Comparison of ENCODE assay signal across 18 cellular contexts in genomic region chr7:7672545-7673239, GRCh38. TPM values are rescaled to one million over a fixed set of nuclear protein-coding genes. Genes with fewer than 3 reads are reported as not detected.
DNase-seq lines count a peak whose midpoint lies in the region; ATAC-seq, FAIRE-seq and TF ChIP-seq lines count a peak whose summit lies in the region.
"Had no signal": no experiment of that assay in that cellular context is flagged by ENCODE, and none has a peak within 500 bp of the region (broad histone marks: within the 10 kb centered on the region; RNA-seq: fewer than 3 reads in every experiment).

No MANE protein-coding gene starts in this region.

- CTCF ChIA-PET in activated B cell treated with CpG ODN at 0.5 μM for 24 hours (lab: Charles Lee), result no interaction called here

- H3K27ac Mint-ChIP-seq in activated B cell treated with CpG ODN at 0.5 μM for 24 hours, result peak overlapping the region; percentile 25
- peak overlapping the region; percentile 73 for H3K27ac Mint-ChIP-seq in neural crest cell (ENCODE audit: unreplicated experiment)

- H3K9me3 ChIP-seq in esophagus muscularis mucosa, result no peaks in the 10 kb centered on the region
- H3K9me3 ChIP-seq: Caco-2 had no signal

- POLR2A ChIA-PET in activated B cell treated with CpG ODN at 0.5 μM for 24 hours (lab: Charles Lee), result no interaction called here

- TF ChIP-seq POLR2A in GM12891 (IDR thresholded peaks at IDR 0.05; ENCODE audit: low read depth, low read length), result no peak
- TF ChIP-seq POLR2A in esophagus muscularis mucosa (IDR thresholded peaks at IDR 0.05; ENCODE audit: low read depth), result no peak

- peaks cover 0 to 9% (median 4%) of the 10 kb centered on the region in 4 donors for H3K4me1 ChIP-seq in esophagus muscularis mucosa
- H3K4me1 ChIP-seq: Caco-2 had no signal

- H3K27me3 Mint-ChIP-seq in activated B cell treated with CpG ODN at 0.5 μM for 24 hours (no peaks in the 10 kb centered on the region), neural crest cell (ENCODE audit: low read depth) (no peaks in the 10 kb centered on the region)

- peaks cover 34% of the 10 kb centered on the region for H3K4me1 Mint-ChIP-seq in activated B cell treated with CpG ODN at 0.5 μM for 24 hours
- no peaks in the 10 kb centered on the region for H3K4me1 Mint-ChIP-seq in neural crest cell

- H3K27me3 ChIP-seq in esophagus muscularis mucosa, result no peaks in the 10 kb centered on the region

- H3K36me3 ChIP-seq in esophagus muscularis mucosa, result peaks cover 0 to 15% (median 7%) of the 10 kb centered on the region in 4 donors

- H3K4me3 Mint-ChIP-seq in activated B cell treated with CpG ODN at 0.5 μM for 24 hours (no peak overlapping the region), neural crest cell (no peak overlapping the region)

- intact Hi-C loops in activated B cell treated with CpG ODN at 0.5 μM for 24 hours (cut with micrococcal nuclease) (no loop called here), esophagus muscularis mucosa (cut with DNase I) (no loop called here)

- no peak for TF ChIP-seq CTCF in activated B cell treated with CpG ODN at 0.5 μM for 24 hours (IDR thresholded peaks at IDR 0.05)
- no peak for TF ChIP-seq CTCF in neural crest cell (conservative IDR thresholded peaks at IDR 0.05)
- no peak for TF ChIP-seq CTCF in esophagus muscularis mucosa (IDR thresholded peaks at IDR 0.05)

- H3K27ac ChIP-seq in esophagus muscularis mucosa (replicated peaks in 1 of 4), result no peak overlapping the region

- no peak overlapping the region for H3K4me3 ChIP-seq in esophagus muscularis mucosa
- H3K4me3 ChIP-seq: K562 had no signal

- no peak for TF ChIP-seq EP300 in esophagus muscularis mucosa (IDR thresholded peaks at IDR 0.05)

- H3K36me3 Mint-ChIP-seq in activated B cell treated with CpG ODN at 0.5 μM for 24 hours (ENCODE audit: low read depth), result peaks cover 46% of the 10 kb centered on the region
- H3K36me3 Mint-ChIP-seq in neural crest cell (ENCODE audit: low read depth), result peaks cover 6% of the 10 kb centered on the region

- 81% methylated on average over 6 of the region's 6 CpGs for WGBS in esophagus muscularis mucosa

- peaks cover 9% of the 10 kb centered on the region for H3K9me3 Mint-ChIP-seq in activated B cell treated with CpG ODN at 0.5 μM for 24 hours
- peaks cover 10% of the 10 kb centered on the region for H3K9me3 Mint-ChIP-seq in neural crest cell

- ATAC-seq in activated B cell treated with CpG ODN at 0.5 μM for 24 hours (ENCODE audit: low read depth), result no peak
- ATAC-seq: esophagus mucosa, K562 had no signal

- FAIRE-seq in GM12891 (lab: Jason Lieb, UNC), result peak; percentile 26
- FAIRE-seq: K562 had no signal

- DNase-seq in activated CD4-positive, alpha-beta T cell treated with anti-CD3 and anti-CD28 coated beads for 48 hours, result peak; percentile 44
- DNase-seq in activated CD4-positive, alpha-beta T cell treated with anti-CD3 and anti-CD28 coated beads, Interleukin-2, amount 50 U/mL, for 1 hour, result no peak
- DNase-seq in GM12891 (ENCODE audit: insufficient read length, low spot score), result no peak
- no peak for DNase-seq in activated B cell treated with CpG ODN at 0.5 μM for 24 hours
- no peak for DNase-seq in neural crest cell (ENCODE audit: low read depth, low spot score)
- no peak for DNase-seq in esophagus muscularis mucosa (ENCODE audit: extremely low spot score)
- DNase-seq in dedifferentiated amniotic fluid mesenchymal stem cell (ENCODE audit: extremely low spot score), result no peak
- DNase-seq in Ammon's horn (ENCODE audit: low spot score), result no peak
- DNase-seq: Caco-2, dermis blood vessel endothelial cell, GF-D8, mesendoderm, NCI-H1417 treated with DMSO at 0.1 percent for 48 hours, NCI-H226, OCI-M1, substantia nigra had no signal

TF ChIP-seq in GM12891, 5 proteins besides CTCF, POLR2A, EP300 and RAD21:
- TF ChIP-seq PAX5 (IDR thresholded peaks at IDR 0.05; ENCODE audit: insufficient read depth, low read length, severe bottlenecking), result no peak
- no peak for TF ChIP-seq POU2F2 (IDR thresholded peaks at IDR 0.05; ENCODE audit: low read depth, low read length)
- no peak for TF ChIP-seq TAF1 (IDR thresholded peaks at IDR 0.05; ENCODE audit: low read depth, low read length)
- no peak for TF ChIP-seq POLR2AphosphoS5 (IDR thresholded peaks at IDR 0.05; ENCODE audit: low read depth, low read length)
- TF ChIP-seq SPI1 (IDR thresholded peaks at IDR 0.05; ENCODE audit: low read depth, low read length), result no peak

RNA-seq across cellular contexts. Expression of gene UMAD1, which starts 32.1 kb away (rescaled TPM):
- 6.0 TPM for polyA plus RNA-seq in GM12891 (2012; ENCODE audit: low read depth, missing spikeins)
- total RNA-seq in activated B cell treated with CpG ODN at 0.5 μM for 24 hours, result 13.9 and 15.4 TPM in 2 replicates
- total RNA-seq in neural crest cell, result 9.3 and 9.8 TPM in 2 replicates
- 10 to 100 TPM in 2 of 4 donors, 1 to 10 TPM in 2; 6.1 to 11.2 (median 9.3) TPM for total RNA-seq in esophagus muscularis mucosa

RNA-seq across cellular contexts. Expression of gene RPA3, which starts 45.7 kb away (rescaled TPM):
- 80.1 TPM for polyA plus RNA-seq in GM12891 (2012; ENCODE audit: low read depth, missing spikeins)
- total RNA-seq in activated B cell treated with CpG ODN at 0.5 μM for 24 hours, result 64.9 and 83.2 TPM in 2 replicates
- 70.8 and 78.8 TPM in 2 replicates for total RNA-seq in neural crest cell
- 10 to 100 TPM; 11.5 to 22.0 (median 16.3) TPM for total RNA-seq in esophagus muscularis mucosa
